ENCODE assay signal across 18 cellular contexts in the genomic region with DNA sequence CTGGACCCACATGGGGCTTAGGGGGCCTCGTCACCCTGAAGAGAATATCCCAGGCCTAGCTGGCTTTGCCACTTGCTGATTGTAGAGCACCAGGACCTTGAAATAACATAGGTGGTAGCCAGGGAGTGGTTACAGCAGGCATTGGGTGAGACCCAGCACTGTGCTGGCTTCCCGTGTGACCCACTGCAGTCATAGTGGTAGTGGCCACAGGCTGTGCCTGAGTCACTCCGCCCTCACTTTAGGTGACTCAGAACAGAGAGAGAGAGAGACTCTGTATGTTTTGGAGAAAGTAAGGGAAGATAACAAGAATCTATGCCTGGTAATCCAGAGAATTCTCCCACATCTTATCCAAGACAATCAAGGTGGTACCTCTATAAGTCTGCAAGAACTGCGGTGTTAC.
"Had no signal": no experiment of that assay in that cellular context is flagged by ENCODE, and none has a peak within 500 bp of the region (broad histone marks: within the 10 kb centered on the region; RNA-seq: fewer than 3 reads in every experiment).

No MANE protein-coding gene starts in this region.

- DNase-seq: activated CD4-positive, alpha-beta T cell treated with anti-CD3 and anti-CD28 coated beads for 4 hours; activated CD8-positive, alpha-beta T cell treated with anti-CD3 and anti-CD28 coated beads for 36 hours; activated effector memory CD4-positive, alpha-beta T cell treated with anti-CD3 and anti-CD28 coated beads, Interleukin-2, amount 50 U/mL, for 16 hours; activated T-cell treated with anti-CD3 and anti-CD28 coated beads, Interleukin-2, amount 50 U/mL, for 4 hours; central memory CD4-positive, alpha-beta T cell; cortex of kidney; effector CD4-positive, alpha-beta T cell; esophagus squamous epithelium; foreskin melanocyte; mesendoderm; posterior cingulate gyrus; stimulated activated CD4-positive, alpha-beta T cell treated with anti-CD3 and anti-CD28 coated beads, Interleukin-4, amount 100 ng/mL, for 1 hour; stimulated activated naive CD4-positive, alpha-beta T cell treated with Interleukin-2 at 50 U/mL for 16 hours; upper lobe of left lung had no signal

- H3K27ac ChIP-seq: esophagus squamous epithelium, right atrium auricular region, suprapubic skin, upper lobe of left lung had no signal

- H3K4me1 ChIP-seq: esophagus squamous epithelium, right atrium auricular region, suprapubic skin, upper lobe of left lung had no signal

- H3K27me3 ChIP-seq: esophagus squamous epithelium, right atrium auricular region, suprapubic skin, upper lobe of left lung had no signal

- ATAC-seq: activated CD8-positive, alpha-beta T cell treated with anti-CD3 and anti-CD28 coated beads for 36 hours; activated T-cell treated with anti-CD3 and anti-CD28 coated beads, Interleukin-2, amount 50 U/mL, for 4 hours; natural killer cell treated with Interleukin-12 subunit alpha and Interleukin-12 subunit beta and Interleukin-15 and Interleukin-18, amount 100 ng/mL, for 72 hours; WTC11 had no signal
